Comparison of ENCODE assay signal across 1 cellular context in the genomic region with DNA sequence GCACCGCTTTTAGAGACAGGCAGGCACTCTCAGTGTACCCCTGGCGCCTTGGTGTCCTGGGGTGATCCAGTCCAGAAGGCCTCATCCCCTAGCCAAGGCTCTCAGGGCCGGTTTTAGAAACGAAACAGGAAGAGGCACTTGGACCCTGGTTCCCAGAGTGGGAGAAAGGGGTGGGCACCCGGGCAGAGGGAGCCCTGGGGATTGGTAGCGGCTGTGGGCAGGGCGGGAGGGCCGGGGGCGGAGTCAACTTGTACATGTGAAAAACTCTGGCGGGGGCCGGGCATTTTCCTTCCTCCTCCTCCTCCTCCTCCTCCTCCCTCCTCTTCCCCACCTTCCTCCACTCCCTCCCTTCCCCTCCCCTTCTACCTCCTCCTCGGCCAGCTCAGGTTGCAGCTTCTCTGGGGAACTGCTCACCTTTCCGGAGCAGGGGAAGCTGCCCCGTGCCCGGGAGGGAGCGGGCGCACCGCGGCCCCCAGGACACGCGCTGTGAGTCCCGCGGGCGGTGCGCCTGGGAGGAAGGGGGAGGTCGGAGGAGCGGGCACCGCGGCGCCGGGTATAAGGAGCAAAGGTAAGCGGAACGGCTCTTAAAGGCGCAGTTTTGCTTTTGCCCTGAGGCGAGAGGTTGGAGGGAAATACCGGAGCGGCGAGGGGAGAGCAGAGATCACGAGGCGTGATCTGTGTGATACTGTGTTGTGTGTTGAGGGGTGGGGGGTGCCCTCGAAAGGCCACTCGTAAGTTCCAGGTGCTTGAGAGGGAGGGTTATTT.
TF ChIP-seq lines count a peak whose summit lies in the region.

A gene (plus strand): TSS at position 359 of the 765 bp plus-strand sequence. CDS start 18,499 bp downstream, outside the sequence.

TF ChIP-seq in HepG2, 621 proteins besides CTCF, POLR2A, EP300 and RAD21 (continued from another document and continues in another):
- TF ChIP-seq, protein P1, sequence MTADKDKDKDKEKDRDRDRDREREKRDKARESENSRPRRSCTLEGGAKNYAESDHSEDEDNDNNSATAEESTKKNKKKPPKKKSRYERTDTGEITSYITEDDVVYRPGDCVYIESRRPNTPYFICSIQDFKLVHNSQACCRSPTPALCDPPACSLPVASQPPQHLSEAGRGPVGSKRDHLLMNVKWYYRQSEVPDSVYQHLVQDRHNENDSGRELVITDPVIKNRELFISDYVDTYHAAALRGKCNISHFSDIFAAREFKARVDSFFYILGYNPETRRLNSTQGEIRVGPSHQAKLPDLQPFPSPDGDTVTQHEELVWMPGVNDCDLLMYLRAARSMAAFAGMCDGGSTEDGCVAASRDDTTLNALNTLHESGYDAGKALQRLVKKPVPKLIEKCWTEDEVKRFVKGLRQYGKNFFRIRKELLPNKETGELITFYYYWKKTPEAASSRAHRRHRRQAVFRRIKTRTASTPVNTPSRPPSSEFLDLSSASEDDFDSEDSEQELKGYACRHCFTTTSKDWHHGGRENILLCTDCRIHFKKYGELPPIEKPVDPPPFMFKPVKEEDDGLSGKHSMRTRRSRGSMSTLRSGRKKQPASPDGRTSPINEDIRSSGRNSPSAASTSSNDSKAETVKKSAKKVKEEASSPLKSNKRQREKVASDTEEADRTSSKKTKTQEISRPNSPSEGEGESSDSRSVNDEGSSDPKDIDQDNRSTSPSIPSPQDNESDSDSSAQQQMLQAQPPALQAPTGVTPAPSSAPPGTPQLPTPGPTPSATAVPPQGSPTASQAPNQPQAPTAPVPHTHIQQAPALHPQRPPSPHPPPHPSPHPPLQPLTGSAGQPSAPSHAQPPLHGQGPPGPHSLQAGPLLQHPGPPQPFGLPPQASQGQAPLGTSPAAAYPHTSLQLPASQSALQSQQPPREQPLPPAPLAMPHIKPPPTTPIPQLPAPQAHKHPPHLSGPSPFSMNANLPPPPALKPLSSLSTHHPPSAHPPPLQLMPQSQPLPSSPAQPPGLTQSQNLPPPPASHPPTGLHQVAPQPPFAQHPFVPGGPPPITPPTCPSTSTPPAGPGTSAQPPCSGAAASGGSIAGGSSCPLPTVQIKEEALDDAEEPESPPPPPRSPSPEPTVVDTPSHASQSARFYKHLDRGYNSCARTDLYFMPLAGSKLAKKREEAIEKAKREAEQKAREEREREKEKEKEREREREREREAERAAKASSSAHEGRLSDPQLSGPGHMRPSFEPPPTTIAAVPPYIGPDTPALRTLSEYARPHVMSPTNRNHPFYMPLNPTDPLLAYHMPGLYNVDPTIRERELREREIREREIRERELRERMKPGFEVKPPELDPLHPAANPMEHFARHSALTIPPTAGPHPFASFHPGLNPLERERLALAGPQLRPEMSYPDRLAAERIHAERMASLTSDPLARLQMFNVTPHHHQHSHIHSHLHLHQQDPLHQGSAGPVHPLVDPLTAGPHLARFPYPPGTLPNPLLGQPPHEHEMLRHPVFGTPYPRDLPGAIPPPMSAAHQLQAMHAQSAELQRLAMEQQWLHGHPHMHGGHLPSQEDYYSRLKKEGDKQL (CRISPR knock-in tag; IDR thresholded peaks at IDR 0.05; ENCODE audit: low read depth): 0 out of 2 replicates have a peak, but pooled peaks have one; percentile 22
- peak; percentile 64 for TF ChIP-seq PHF8 (CRISPR knock-in tag; IDR thresholded peaks at IDR 0.05)
- TF ChIP-seq SMARCC2 (IDR thresholded peaks at IDR 0.05): no peak
- TF ChIP-seq POLR2G (IDR thresholded peaks at IDR 0.05; ENCODE audit: low read depth, low read length): peak; percentile 58; the same call in 1 of the 2 replicates
- TF ChIP-seq NFYB (CRISPR knock-in tag; IDR thresholded peaks at IDR 0.05): peak; percentile 66
- TF ChIP-seq SAP130 (CRISPR knock-in tag; IDR thresholded peaks at IDR 0.05; ENCODE audit: low read depth): peak; percentile 88
- TF ChIP-seq, protein P2, sequence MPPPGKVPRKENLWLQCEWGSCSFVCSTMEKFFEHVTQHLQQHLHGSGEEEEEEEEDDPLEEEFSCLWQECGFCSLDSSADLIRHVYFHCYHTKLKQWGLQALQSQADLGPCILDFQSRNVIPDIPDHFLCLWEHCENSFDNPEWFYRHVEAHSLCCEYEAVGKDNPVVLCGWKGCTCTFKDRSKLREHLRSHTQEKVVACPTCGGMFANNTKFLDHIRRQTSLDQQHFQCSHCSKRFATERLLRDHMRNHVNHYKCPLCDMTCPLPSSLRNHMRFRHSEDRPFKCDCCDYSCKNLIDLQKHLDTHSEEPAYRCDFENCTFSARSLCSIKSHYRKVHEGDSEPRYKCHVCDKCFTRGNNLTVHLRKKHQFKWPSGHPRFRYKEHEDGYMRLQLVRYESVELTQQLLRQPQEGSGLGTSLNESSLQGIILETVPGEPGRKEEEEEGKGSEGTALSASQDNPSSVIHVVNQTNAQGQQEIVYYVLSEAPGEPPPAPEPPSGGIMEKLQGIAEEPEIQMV (CRISPR knock-in tag; IDR thresholded peaks at IDR 0.05; ENCODE audit: low read depth): no peak
- TF ChIP-seq, protein P3, sequence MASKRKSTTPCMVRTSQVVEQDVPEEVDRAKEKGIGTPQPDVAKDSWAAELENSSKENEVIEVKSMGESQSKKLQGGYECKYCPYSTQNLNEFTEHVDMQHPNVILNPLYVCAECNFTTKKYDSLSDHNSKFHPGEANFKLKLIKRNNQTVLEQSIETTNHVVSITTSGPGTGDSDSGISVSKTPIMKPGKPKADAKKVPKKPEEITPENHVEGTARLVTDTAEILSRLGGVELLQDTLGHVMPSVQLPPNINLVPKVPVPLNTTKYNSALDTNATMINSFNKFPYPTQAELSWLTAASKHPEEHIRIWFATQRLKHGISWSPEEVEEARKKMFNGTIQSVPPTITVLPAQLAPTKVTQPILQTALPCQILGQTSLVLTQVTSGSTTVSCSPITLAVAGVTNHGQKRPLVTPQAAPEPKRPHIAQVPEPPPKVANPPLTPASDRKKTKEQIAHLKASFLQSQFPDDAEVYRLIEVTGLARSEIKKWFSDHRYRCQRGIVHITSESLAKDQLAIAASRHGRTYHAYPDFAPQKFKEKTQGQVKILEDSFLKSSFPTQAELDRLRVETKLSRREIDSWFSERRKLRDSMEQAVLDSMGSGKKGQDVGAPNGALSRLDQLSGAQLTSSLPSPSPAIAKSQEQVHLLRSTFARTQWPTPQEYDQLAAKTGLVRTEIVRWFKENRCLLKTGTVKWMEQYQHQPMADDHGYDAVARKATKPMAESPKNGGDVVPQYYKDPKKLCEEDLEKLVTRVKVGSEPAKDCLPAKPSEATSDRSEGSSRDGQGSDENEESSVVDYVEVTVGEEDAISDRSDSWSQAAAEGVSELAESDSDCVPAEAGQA (IDR thresholded peaks at IDR 0.05; ENCODE audit: low read depth): no peak
- TF ChIP-seq, protein P3 (CRISPR knock-in tag; IDR thresholded peaks at IDR 0.05; ENCODE audit: borderline replicate concordance): no peak
- TF ChIP-seq ZNF331 (CRISPR knock-in tag; IDR thresholded peaks at IDR 0.05): 0 out of 2 replicates have a peak, but pooled peaks have one; percentile 15
- TF ChIP-seq ZNF292 (CRISPR knock-in tag; IDR thresholded peaks at IDR 0.05; ENCODE audit: borderline replicate concordance, low read depth): 0 out of 2 replicates have a peak, but pooled peaks have one; percentile 11
- TF ChIP-seq ZMYM2 (CRISPR knock-in tag; IDR thresholded peaks at IDR 0.05): no peak
- 0 out of 2 replicates have a peak, but pooled peaks have one; percentile 13 for TF ChIP-seq ZNF543 (CRISPR knock-in tag; IDR thresholded peaks at IDR 0.05)
- TF ChIP-seq, protein P4, sequence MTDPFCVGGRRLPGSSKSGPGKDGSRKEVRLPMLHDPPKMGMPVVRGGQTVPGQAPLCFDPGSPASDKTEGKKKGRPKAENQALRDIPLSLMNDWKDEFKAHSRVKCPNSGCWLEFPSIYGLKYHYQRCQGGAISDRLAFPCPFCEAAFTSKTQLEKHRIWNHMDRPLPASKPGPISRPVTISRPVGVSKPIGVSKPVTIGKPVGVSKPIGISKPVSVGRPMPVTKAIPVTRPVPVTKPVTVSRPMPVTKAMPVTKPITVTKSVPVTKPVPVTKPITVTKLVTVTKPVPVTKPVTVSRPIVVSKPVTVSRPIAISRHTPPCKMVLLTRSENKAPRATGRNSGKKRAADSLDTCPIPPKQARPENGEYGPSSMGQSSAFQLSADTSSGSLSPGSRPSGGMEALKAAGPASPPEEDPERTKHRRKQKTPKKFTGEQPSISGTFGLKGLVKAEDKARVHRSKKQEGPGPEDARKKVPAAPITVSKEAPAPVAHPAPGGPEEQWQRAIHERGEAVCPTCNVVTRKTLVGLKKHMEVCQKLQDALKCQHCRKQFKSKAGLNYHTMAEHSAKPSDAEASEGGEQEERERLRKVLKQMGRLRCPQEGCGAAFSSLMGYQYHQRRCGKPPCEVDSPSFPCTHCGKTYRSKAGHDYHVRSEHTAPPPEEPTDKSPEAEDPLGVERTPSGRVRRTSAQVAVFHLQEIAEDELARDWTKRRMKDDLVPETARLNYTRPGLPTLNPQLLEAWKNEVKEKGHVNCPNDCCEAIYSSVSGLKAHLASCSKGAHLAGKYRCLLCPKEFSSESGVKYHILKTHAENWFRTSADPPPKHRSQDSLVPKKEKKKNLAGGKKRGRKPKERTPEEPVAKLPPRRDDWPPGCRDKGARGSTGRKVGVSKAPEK (CRISPR knock-in tag; IDR thresholded peaks at IDR 0.05; ENCODE audit: borderline replicate concordance): no peak
- peak; percentile 63 for TF ChIP-seq GABPB1 (CRISPR knock-in tag; IDR thresholded peaks at IDR 0.05)
- 0 out of 2 replicates have a peak, but pooled peaks have one; percentile 38 for TF ChIP-seq ZNF547 (CRISPR knock-in tag; IDR thresholded peaks at IDR 0.05)
- no peak for TF ChIP-seq EHMT2 (IDR thresholded peaks at IDR 0.05; ENCODE audit: borderline replicate concordance, low read depth, low read length)
- TF ChIP-seq, protein P5, sequence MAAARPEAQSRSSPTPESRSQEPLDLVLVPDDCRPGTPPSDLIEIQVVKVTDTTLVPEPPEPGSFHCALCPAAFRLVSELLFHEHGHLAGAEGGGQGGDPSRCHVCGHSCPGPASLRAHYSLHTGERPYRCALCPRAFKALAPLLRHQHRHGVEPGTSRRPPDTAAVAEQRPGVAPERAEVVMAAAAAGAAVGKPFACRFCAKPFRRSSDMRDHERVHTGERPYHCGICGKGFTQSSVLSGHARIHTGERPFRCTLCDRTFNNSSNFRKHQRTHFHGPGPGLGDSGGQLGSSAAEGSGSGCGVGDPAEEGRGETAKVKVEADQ (CRISPR knock-in tag; IDR thresholded peaks at IDR 0.05; ENCODE audit: borderline replicate concordance): no peak; the same call in 1 of the 2 replicates
- no peak for TF ChIP-seq YEATS2 (CRISPR knock-in tag; IDR thresholded peaks at IDR 0.05; ENCODE audit: borderline replicate concordance)
- no peak for TF ChIP-seq TBP (CRISPR knock-in tag; IDR thresholded peaks at IDR 0.05)
- TF ChIP-seq, protein P6, sequence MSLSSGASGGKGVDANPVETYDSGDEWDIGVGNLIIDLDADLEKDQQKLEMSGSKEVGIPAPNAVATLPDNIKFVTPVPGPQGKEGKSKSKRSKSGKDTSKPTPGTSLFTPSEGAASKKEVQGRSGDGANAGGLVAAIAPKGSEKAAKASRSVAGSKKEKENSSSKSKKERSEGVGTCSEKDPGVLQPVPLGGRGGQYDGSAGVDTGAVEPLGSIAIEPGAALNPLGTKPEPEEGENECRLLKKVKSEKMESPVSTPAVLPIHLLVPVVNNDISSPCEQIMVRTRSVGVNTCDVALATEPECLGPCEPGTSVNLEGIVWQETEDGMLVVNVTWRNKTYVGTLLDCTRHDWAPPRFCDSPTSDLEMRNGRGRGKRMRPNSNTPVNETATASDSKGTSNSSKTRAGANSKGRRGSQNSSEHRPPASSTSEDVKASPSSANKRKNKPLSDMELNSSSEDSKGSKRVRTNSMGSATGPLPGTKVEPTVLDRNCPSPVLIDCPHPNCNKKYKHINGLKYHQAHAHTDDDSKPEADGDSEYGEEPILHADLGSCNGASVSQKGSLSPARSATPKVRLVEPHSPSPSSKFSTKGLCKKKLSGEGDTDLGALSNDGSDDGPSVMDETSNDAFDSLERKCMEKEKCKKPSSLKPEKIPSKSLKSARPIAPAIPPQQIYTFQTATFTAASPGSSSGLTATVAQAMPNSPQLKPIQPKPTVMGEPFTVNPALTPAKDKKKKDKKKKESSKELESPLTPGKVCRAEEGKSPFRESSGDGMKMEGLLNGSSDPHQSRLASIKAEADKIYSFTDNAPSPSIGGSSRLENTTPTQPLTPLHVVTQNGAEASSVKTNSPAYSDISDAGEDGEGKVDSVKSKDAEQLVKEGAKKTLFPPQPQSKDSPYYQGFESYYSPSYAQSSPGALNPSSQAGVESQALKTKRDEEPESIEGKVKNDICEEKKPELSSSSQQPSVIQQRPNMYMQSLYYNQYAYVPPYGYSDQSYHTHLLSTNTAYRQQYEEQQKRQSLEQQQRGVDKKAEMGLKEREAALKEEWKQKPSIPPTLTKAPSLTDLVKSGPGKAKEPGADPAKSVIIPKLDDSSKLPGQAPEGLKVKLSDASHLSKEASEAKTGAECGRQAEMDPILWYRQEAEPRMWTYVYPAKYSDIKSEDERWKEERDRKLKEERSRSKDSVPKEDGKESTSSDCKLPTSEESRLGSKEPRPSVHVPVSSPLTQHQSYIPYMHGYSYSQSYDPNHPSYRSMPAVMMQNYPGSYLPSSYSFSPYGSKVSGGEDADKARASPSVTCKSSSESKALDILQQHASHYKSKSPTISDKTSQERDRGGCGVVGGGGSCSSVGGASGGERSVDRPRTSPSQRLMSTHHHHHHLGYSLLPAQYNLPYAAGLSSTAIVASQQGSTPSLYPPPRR (CRISPR knock-in tag; IDR thresholded peaks at IDR 0.05; ENCODE audit: borderline replicate concordance): no peak
- 0 out of 2 replicates have a peak, but pooled peaks have one; percentile 38 for TF ChIP-seq HIVEP1 (CRISPR knock-in tag; IDR thresholded peaks at IDR 0.05)
- TF ChIP-seq, protein P7, sequence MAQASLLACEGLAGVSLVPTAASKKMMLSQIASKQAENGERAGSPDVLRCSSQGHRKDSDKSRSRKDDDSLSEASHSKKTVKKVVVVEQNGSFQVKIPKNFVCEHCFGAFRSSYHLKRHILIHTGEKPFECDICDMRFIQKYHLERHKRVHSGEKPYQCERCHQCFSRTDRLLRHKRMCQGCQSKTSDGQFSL (CRISPR knock-in tag; IDR thresholded peaks at IDR 0.05): 0 out of 2 replicates have a peak, but pooled peaks have one; percentile 22
- TF ChIP-seq ZNF296 (CRISPR knock-in tag; conservative IDR thresholded peaks at IDR 0.05): no peak
- TF ChIP-seq DPF2 (CRISPR knock-in tag; IDR thresholded peaks at IDR 0.05; ENCODE audit: borderline replicate concordance, low read depth): 0 out of 2 replicates have a peak, but pooled peaks have one; percentile 15
